7 cellular contexts compared by ENCODE assay signal in the genomic region with DNA sequence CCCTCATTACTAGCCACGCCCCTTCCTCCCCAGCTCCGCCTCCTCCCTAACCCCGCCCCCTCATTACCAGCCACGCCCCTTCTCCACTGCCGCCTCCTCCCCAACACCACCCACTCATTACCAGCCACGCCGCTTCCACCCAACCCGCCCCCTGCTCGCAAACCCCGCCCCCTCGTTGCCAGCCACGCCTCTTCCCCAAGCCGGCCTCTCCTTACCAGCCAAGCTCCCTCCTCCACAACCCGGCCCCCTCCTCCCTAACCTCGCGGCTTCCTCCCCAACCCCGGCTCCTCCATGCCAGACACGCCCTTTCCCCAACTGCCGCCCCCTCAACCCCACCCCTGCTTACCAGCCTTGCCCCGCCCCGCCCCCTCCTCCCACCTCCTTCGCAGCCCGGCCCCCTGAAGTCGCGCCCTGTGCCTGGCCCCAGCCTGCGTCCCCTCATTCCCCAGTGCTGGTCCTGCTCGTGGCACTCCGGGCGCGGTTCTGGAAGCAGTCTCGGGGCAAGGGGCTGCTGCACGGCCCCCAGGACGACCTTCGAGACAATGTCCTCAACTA.
DNase-seq lines count a peak whose midpoint lies in the region; ATAC-seq and TF ChIP-seq lines count a peak whose summit lies in the region.

No MANE protein-coding gene starts in this region.

- no peak for ATAC-seq in GM21526 (IDR thresholded peaks at IDR 0.05; ENCODE audit: low FRiP score, unreplicated experiment)
- no peak for ATAC-seq in GM21576 (IDR thresholded peaks at IDR 0.05; ENCODE audit: unreplicated experiment)

- DNase-seq in GM10266 (ENCODE audit: extremely low spot score) (peak; percentile 88), NCI-H2196 (lab: John Stamatoyannopoulos, UW; ENCODE audit: unreplicated experiment) (peak; percentile 39), islet precursor cell (peak; percentile 76), GOT3 (lab: John Stamatoyannopoulos, UW) (no peak)
- DNase-seq in activated naive CD4-positive, alpha-beta T cell treated with anti-CD3 and anti-CD28 coated beads, Interleukin-2, amount 50 U/mL, for 16 hours = peak; percentile 45

- TF ChIP-seq CTCF in GM10266 (IDR thresholded peaks at IDR 0.05; ENCODE audit: control insufficient read depth, insufficient read depth, low read depth, missing control alignments) = no peak
